ENCODE assay signal across 21 cellular contexts in the genomic region with DNA sequence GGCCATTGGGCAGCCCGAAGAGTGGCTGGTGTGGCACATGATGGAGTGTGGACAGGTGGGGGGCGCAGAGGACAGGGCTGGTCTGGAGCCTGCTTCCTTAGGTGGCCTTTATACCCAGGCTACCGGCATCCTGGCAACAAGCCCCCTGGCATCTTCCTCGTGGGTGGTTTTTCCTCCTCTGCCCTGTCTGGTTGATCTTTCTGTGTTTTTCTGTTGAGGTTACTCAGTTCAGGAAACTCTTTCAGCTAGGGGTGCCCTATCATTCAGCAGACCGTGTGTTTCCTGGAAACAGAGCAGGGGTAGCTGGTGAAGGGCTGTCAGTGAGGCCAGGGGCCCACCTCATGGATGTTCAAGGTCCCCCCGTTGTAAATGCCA. TPM values are rescaled to one million over a fixed set of nuclear protein-coding genes. Genes with fewer than 3 reads are reported as not detected.
DNase-seq lines count a peak whose midpoint lies in the region; ATAC-seq and TF ChIP-seq lines count a peak whose summit lies in the region.
"Had no signal": no experiment of that assay in that cellular context is flagged by ENCODE, and none has a peak within 500 bp of the region (broad histone marks: within the 10 kb centered on the region; RNA-seq: fewer than 3 reads in every experiment).

A gene with protein sequence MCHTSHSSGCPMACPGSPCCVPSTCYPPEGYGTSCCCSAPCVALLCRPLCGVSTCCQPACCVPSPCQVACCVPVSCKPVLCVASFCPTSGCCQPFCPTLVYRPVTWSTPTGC (minus strand): TSS at position 84 of the 375 bp plus-strand sequence. CDS start 45 bp downstream, at position 39.

- TF ChIP-seq CTCF in natural killer cell (IDR thresholded peaks at IDR 0.05) (no peak), omental fat pad (IDR thresholded peaks at IDR 0.05) (no peak), uterus (IDR thresholded peaks at IDR 0.05) (no peak)
- TF ChIP-seq CTCF in activated CD8-positive, alpha-beta T cell treated with anti-CD3 and anti-CD28 coated beads for 36 hours (IDR thresholded peaks at IDR 0.05) = no peak

- peaks cover 50 to 51% of the 10 kb centered on the region in 2 donors for H3K4me1 Mint-ChIP-seq in natural killer cell
- peaks cover 29 to 41% of the 10 kb centered on the region in 2 donors for H3K4me1 Mint-ChIP-seq in natural killer cell treated with Interleukin-12 subunit alpha and Interleukin-12 subunit beta and Interleukin-15 and Interleukin-18, amount 100 ng/mL, for 72 hours (ENCODE audit: low read depth in 2 of 2)
- peaks cover 55% of the 10 kb centered on the region for H3K4me1 Mint-ChIP-seq in activated CD8-positive, alpha-beta T cell treated with anti-CD3 and anti-CD28 coated beads for 36 hours (ENCODE audit: low read depth)
- H3K4me1 Mint-ChIP-seq in naive thymus-derived CD8-positive, alpha-beta T cell = peaks cover 34 to 82% (median 68%) of the 10 kb centered on the region in 4 donors
- H3K4me1 Mint-ChIP-seq: CD14-positive monocyte had no signal

- ATAC-seq in natural killer cell (no peak), omental fat pad (ENCODE audit: low FRiP score) (no peak)
- no peak for ATAC-seq in natural killer cell treated with Interleukin-12 subunit alpha and Interleukin-12 subunit beta and Interleukin-15 and Interleukin-18, amount 100 ng/mL, for 72 hours
- ATAC-seq in activated CD8-positive, alpha-beta T cell treated with anti-CD3 and anti-CD28 coated beads for 36 hours = peak; percentile 22
- ATAC-seq in naive thymus-derived CD8-positive, alpha-beta T cell = peak; percentile 8 to 14
- ATAC-seq: heart left ventricle had no signal

- H3K9me3 Mint-ChIP-seq in natural killer cell = peaks cover 2 to 10% of the 10 kb centered on the region in 2 donors
- H3K9me3 Mint-ChIP-seq in natural killer cell treated with Interleukin-12 subunit alpha and Interleukin-12 subunit beta and Interleukin-15 and Interleukin-18, amount 100 ng/mL, for 72 hours = peaks cover 12% of the 10 kb centered on the region
- peaks cover 37% of the 10 kb centered on the region for H3K9me3 Mint-ChIP-seq in activated CD8-positive, alpha-beta T cell treated with anti-CD3 and anti-CD28 coated beads for 36 hours
- H3K9me3 Mint-ChIP-seq in naive thymus-derived CD8-positive, alpha-beta T cell = peaks cover 0 to 44% (median 18%) of the 10 kb centered on the region in 9 donors

- no peaks in the 10 kb centered on the region for H3K36me3 ChIP-seq in uterus
- H3K36me3 ChIP-seq: heart left ventricle, thoracic aorta had no signal

- peak within 1 kb of the TSS; percentile 57 to 70 for H3K27ac Mint-ChIP-seq in natural killer cell
- no peak within 1 kb of the TSS for H3K27ac Mint-ChIP-seq in natural killer cell treated with Interleukin-12 subunit alpha and Interleukin-12 subunit beta and Interleukin-15 and Interleukin-18, amount 100 ng/mL, for 72 hours
- peak within 1 kb of the TSS; percentile 68 for H3K27ac Mint-ChIP-seq in activated CD8-positive, alpha-beta T cell treated with anti-CD3 and anti-CD28 coated beads for 36 hours
- peak within 1 kb of the TSS; percentile 89 to 99 (median 95) for H3K27ac Mint-ChIP-seq in naive thymus-derived CD8-positive, alpha-beta T cell

- no peaks in the 10 kb centered on the region for H3K9me3 ChIP-seq in uterus

- no peak within 1 kb of the TSS for H3K4me3 Mint-ChIP-seq in natural killer cell
- no peak within 1 kb of the TSS for H3K4me3 Mint-ChIP-seq in natural killer cell treated with Interleukin-12 subunit alpha and Interleukin-12 subunit beta and Interleukin-15 and Interleukin-18, amount 100 ng/mL, for 72 hours
- H3K4me3 Mint-ChIP-seq in activated CD8-positive, alpha-beta T cell treated with anti-CD3 and anti-CD28 coated beads for 36 hours = no peak within 1 kb of the TSS
- H3K4me3 Mint-ChIP-seq in naive thymus-derived CD8-positive, alpha-beta T cell = peak within 1 kb of the TSS; percentile 43 to 86 (median 64)
- H3K4me3 Mint-ChIP-seq: CD14-positive monocyte had no signal

- POLR2A ChIA-PET in activated CD8-positive, alpha-beta T cell treated with anti-CD3 and anti-CD28 coated beads for 36 hours (lab: Charles Lee) = no interaction called here
- POLR2A ChIA-PET in naive thymus-derived CD8-positive, alpha-beta T cell (lab: Charles Lee) = interaction anchor here (2.4 kb wide), 1 partner anchor 69 kb away, joined by 6 read pairs; no protein-coding TSS in a partner anchor

- H3K4me3 ChIP-seq in uterus = no peak within 1 kb of the TSS
- H3K4me3 ChIP-seq: heart left ventricle, thoracic aorta had no signal

- H3K27me3 Mint-ChIP-seq in natural killer cell (ENCODE audit: low read depth in 2 of 2) = no peaks in the 10 kb centered on the region
- H3K27me3 Mint-ChIP-seq in natural killer cell treated with Interleukin-12 subunit alpha and Interleukin-12 subunit beta and Interleukin-15 and Interleukin-18, amount 100 ng/mL, for 72 hours = no peaks in the 10 kb centered on the region
- H3K27me3 Mint-ChIP-seq in activated CD8-positive, alpha-beta T cell treated with anti-CD3 and anti-CD28 coated beads for 36 hours = no peaks in the 10 kb centered on the region
- H3K27me3 Mint-ChIP-seq in naive thymus-derived CD8-positive, alpha-beta T cell = no peaks in the 10 kb centered on the region

- intact Hi-C loops in natural killer cell (cut with micrococcal nuclease) (no loop called here), uterus (cut with DNase I; ENCODE audit: low total_unique reads) (no loop called here)
- intact Hi-C loops in activated CD8-positive, alpha-beta T cell treated with anti-CD3 and anti-CD28 coated beads for 36 hours (cut with micrococcal nuclease) = no loop called here

- H3K27me3 ChIP-seq in uterus = no peaks in the 10 kb centered on the region

- no peak within 1 kb of the TSS for H3K27ac ChIP-seq in uterus
- H3K27ac ChIP-seq: epithelial cell of prostate, HL-60, RWPE1, thoracic aorta had no signal

- TF ChIP-seq POLR2A in uterus (IDR thresholded peaks at IDR 0.05) = no peak

- peaks cover 18% of the 10 kb centered on the region for H3K36me3 Mint-ChIP-seq in natural killer cell
- H3K36me3 Mint-ChIP-seq in natural killer cell treated with Interleukin-12 subunit alpha and Interleukin-12 subunit beta and Interleukin-15 and Interleukin-18, amount 100 ng/mL, for 72 hours = peaks cover 17% of the 10 kb centered on the region
- peaks cover 28% of the 10 kb centered on the region for H3K36me3 Mint-ChIP-seq in activated CD8-positive, alpha-beta T cell treated with anti-CD3 and anti-CD28 coated beads for 36 hours (ENCODE audit: low read depth)
- peaks cover 2 to 17% (median 17%) of the 10 kb centered on the region in 3 donors for H3K36me3 Mint-ChIP-seq in naive thymus-derived CD8-positive, alpha-beta T cell
- H3K36me3 Mint-ChIP-seq: CD14-positive monocyte had no signal

- CTCF ChIA-PET in activated CD8-positive, alpha-beta T cell treated with anti-CD3 and anti-CD28 coated beads for 36 hours (lab: Charles Lee) = no interaction called here

- H3K4me1 ChIP-seq in uterus = no peaks in the 10 kb centered on the region

- DNase-seq in natural killer cell (no peak), NCI-H345 (lab: John Stamatoyannopoulos, UW) (no peak), omental fat pad (ENCODE audit: low spot score) (no peak), uterus (no peak)
- DNase-seq in natural killer cell treated with Interleukin-12 subunit alpha and Interleukin-12 subunit beta and Interleukin-15 and Interleukin-18, amount 100 ng/mL, for 72 hours (ENCODE audit: low spot score) = no peak
- peak; percentile 15 for DNase-seq in activated CD8-positive, alpha-beta T cell treated with anti-CD3 and anti-CD28 coated beads for 36 hours
- DNase-seq in naive thymus-derived CD8-positive, alpha-beta T cell = peak in 5 of 10 donors; percentile 15 to 66 (median 37)
- DNase-seq: DMS 273 treated with DMSO at 0.1 percent for 48 hours, HCEC 1CT, small intestine had no signal

RNA-seq across cellular contexts. Expression of the gene that starts here (rescaled TPM):
- total RNA-seq in natural killer cell (not detected), omental fat pad (not detected), uterus (not detected)
- not detected for total RNA-seq in natural killer cell treated with Interleukin-12 subunit alpha and Interleukin-12 subunit beta and Interleukin-15 and Interleukin-18, amount 100 ng/mL, for 72 hours
- not detected for total RNA-seq in activated CD8-positive, alpha-beta T cell treated with anti-CD3 and anti-CD28 coated beads for 36 hours
- total RNA-seq in naive thymus-derived CD8-positive, alpha-beta T cell = not detected
- not detected for polyA plus RNA-seq in naive thymus-derived CD8-positive, alpha-beta T cell
- total RNA-seq: chondrocyte; heart left ventricle; LHCN-M2; lung microvascular endothelial cell; T-helper 2 cell treated with Interferon-gamma antibody and Interleukin-4, amounts not matched to agents 100 ng/mL and 5 ng/mL, for 36 hours; thoracic aorta had no signal
- polyA plus RNA-seq: AG04450, CD14-positive monocyte, heart left ventricle, small intestine had no signal

Comparison
In these comparisons a context has a peak if more than half of its experiments do, and no peak if none do; other contexts are left out.
1. H3K27ac Mint-ChIP-seq: peak in natural killer cell (2 of 2), activated CD8-positive, alpha-beta T cell treated with anti-CD3 and anti-CD28 coated beads for 36 hours (single experiment) and naive thymus-derived CD8-positive, alpha-beta T cell (10 of 10); none in natural killer cell treated with Interleukin-12 subunit alpha and Interleukin-12 subunit beta and Interleukin-15 and Interleukin-18, amount 100 ng/mL, for 72 hours (0 of 2).
2. Peak in DNase-seq and ATAC-seq in activated CD8-positive, alpha-beta T cell treated with anti-CD3 and anti-CD28 coated beads for 36 hours; RNA of the gene not detected or under 1 TPM.
3. Peak in ATAC-seq in naive thymus-derived CD8-positive, alpha-beta T cell; RNA of the gene not detected or under 1 TPM.
4. H3K4me3 Mint-ChIP-seq: peak in naive thymus-derived CD8-positive, alpha-beta T cell (10 of 10); none in natural killer cell (single experiment), natural killer cell treated with Interleukin-12 subunit alpha and Interleukin-12 subunit beta and Interleukin-15 and Interleukin-18, amount 100 ng/mL, for 72 hours (single experiment) and activated CD8-positive, alpha-beta T cell treated with anti-CD3 and anti-CD28 coated beads for 36 hours (single experiment).